8 cellular contexts compared by ENCODE assay signal in genomic region chr6:33207569-33208088, GRCh38. TPM values are rescaled to one million over a fixed set of nuclear protein-coding genes. Genes with fewer than 3 reads are reported as not detected.
DNase-seq lines count a peak whose midpoint lies in the region; ATAC-seq and TF ChIP-seq lines count a peak whose summit lies in the region.

No MANE protein-coding gene starts in this region.

- H3K9ac ChIP-seq in subcutaneous abdominal adipose tissue (ENCODE audit: low read length in 5 of 5) = peak overlapping the region; percentile 48 to 98 (median 94)

- no peaks in the 10 kb centered on the region for H3K27me3 ChIP-seq in subcutaneous abdominal adipose tissue (ENCODE audit: control insufficient read depth in 5 of 5, insufficient read depth in 4 of 5, low read length in 5 of 5)

- H3K27ac ChIP-seq in subcutaneous abdominal adipose tissue (ENCODE audit: low read depth, low read length) = peak overlapping the region; percentile 87

- peaks cover 4 to 33% (median 32%) of the 10 kb centered on the region in 5 donors for H3K36me3 ChIP-seq in subcutaneous abdominal adipose tissue (ENCODE audit: control insufficient read depth in 5 of 5, insufficient read depth in 5 of 5, low read length in 5 of 5)

- TF ChIP-seq CTCF in GM12865 (IDR thresholded peaks at IDR 0.05; ENCODE audit: insufficient read depth, low read depth, low read length, missing control alignments) = no peak

- ATAC-seq in left colon (peak; percentile 45), HG03442 (IDR thresholded peaks at IDR 0.05; ENCODE audit: unreplicated experiment) (no peak)

- H3K4me3 ChIP-seq in GM12865 (ENCODE audit: low read depth, low read length) = peak overlapping the region; percentile 93
- peak overlapping the region; percentile 78 to 89 (median 83) for H3K4me3 ChIP-seq in subcutaneous abdominal adipose tissue (ENCODE audit: low read depth in 1 of 5, low read length in 5 of 5)

- intact Hi-C loops in left colon (cut with DNase I, micrococcal nuclease) = no loop called here

- DNase-seq in GM12865 (ENCODE audit: low read depth) = no peak
- DNase-seq in NCI-H226 = peak; percentile 25
- peak; percentile 34 for DNase-seq in cerebellar cortex (ENCODE audit: low spot score)
- peak; percentile 60 to 65 for DNase-seq in left colon
- no peak for DNase-seq in NCI-H1048 (lab: John Stamatoyannopoulos, UW)
- no peak for DNase-seq in SK-N-DZ (ENCODE audit: low spot score)

- H3K9me3 ChIP-seq in subcutaneous abdominal adipose tissue (ENCODE audit: control insufficient read depth in 5 of 5, low read length in 5 of 5) = no peaks in the 10 kb centered on the region

- H3K4me1 ChIP-seq in subcutaneous abdominal adipose tissue (ENCODE audit: control insufficient read depth in 5 of 5, insufficient read depth in 5 of 5, low read length in 5 of 5) = peaks cover 4 to 40% (median 33%) of the 10 kb centered on the region in 5 donors

RNA-seq across cellular contexts. Expression of gene RING1, which starts 0.7 kb away (rescaled TPM):
- 10 to 100 TPM; 27.4 to 29.7 TPM for total RNA-seq in left colon
- polyA plus RNA-seq in SK-N-DZ (2014; cell fraction: cytosol; rRNA removed) = 23.3 and 27.1 TPM in 2 replicates
- 32.4 and 35.4 TPM in 2 replicates for polyA plus RNA-seq in SK-N-DZ (2014; cell fraction: nucleus; rRNA removed)

RNA-seq across cellular contexts. Expression of gene HSD17B8, which starts 3.2 kb away (rescaled TPM):
- 10 to 100 TPM; 22.4 to 23.7 TPM for total RNA-seq in left colon
- 14.5 and 17.4 TPM in 2 replicates for polyA plus RNA-seq in SK-N-DZ (2014; cell fraction: cytosol; rRNA removed)
- polyA plus RNA-seq in SK-N-DZ (2014; cell fraction: nucleus; rRNA removed) = 28.4 and 36.4 TPM in 2 replicates

RNA-seq across cellular contexts. Expression of gene SLC39A7, which starts 7.0 kb away (rescaled TPM):
- total RNA-seq in left colon = 100 to 1,000 TPM; 128 to 203 TPM
- 58.4 and 67.5 TPM in 2 replicates for polyA plus RNA-seq in SK-N-DZ (2014; cell fraction: cytosol; rRNA removed)
- 40.4 and 43.7 TPM in 2 replicates for polyA plus RNA-seq in SK-N-DZ (2014; cell fraction: nucleus; rRNA removed)

RNA-seq across cellular contexts. Expression of gene RXRB, which starts 7.2 kb away (rescaled TPM):
- 10 to 100 TPM; 34.4 to 37.0 TPM for total RNA-seq in left colon
- 21.4 and 25.8 TPM in 2 replicates for polyA plus RNA-seq in SK-N-DZ (2014; cell fraction: cytosol; rRNA removed)
- polyA plus RNA-seq in SK-N-DZ (2014; cell fraction: nucleus; rRNA removed) = 80.1 and 95.9 TPM in 2 replicates

RNA-seq across cellular contexts. Expression of gene COL11A2, which starts 15.4 kb away (rescaled TPM):
- under 1 TPM; 0.45 to 0.55 TPM for total RNA-seq in left colon
- 0.18 and 0.32 TPM in 2 replicates for polyA plus RNA-seq in SK-N-DZ (2014; cell fraction: cytosol; rRNA removed)
- polyA plus RNA-seq in SK-N-DZ (2014; cell fraction: nucleus; rRNA removed) = 13.7 and 15.4 TPM in 2 replicates

Comparison
In these comparisons a context has a peak if more than half of its experiments do, and no peak if none do; other contexts are left out.
1. DNase-seq: peak in NCI-H226 (single experiment), cerebellar cortex (single experiment) and left colon (2 of 2); none in GM12865 (single experiment), NCI-H1048 (single experiment) and SK-N-DZ (single experiment).